20 cellular contexts compared by ENCODE assay signal in the genomic region with DNA sequence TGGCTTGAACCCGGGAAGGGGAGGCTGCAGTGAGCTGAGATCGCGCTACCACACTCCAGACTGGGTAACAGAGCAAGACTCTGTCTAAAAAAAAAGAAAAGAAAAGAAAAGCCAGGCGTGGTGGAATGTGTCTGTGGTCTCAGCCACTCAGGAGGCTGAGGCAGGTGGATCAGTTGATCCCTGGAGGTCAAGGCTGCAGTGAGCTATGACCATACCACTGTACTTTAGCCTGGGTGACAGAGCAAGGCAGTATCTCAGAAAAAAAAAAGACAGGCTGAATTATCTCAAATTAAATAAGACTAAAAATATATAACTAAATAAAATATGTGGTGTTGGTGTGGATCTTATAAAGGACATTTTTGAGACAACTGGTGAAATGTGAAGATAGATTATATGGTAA.
"Had no signal": no experiment of that assay in that cellular context is flagged by ENCODE, and none has a peak within 500 bp of the region (broad histone marks: within the 10 kb centered on the region; RNA-seq: fewer than 3 reads in every experiment).

No MANE protein-coding gene starts in this region.

- H3K4me3 Mint-ChIP-seq: activated CD4-positive, alpha-beta T cell treated with anti-CD3 and anti-CD28 coated beads, Interleukin-2, amount 10 ng/mL, durations not matched to agents 24 days and 14 days; activated CD8-positive, alpha-beta T cell treated with anti-CD3 and anti-CD28 coated beads, Interleukin-2, amount 10 ng/mL, durations not matched to agents 7 days and 5 days; naive thymus-derived CD8-positive, alpha-beta T cell had no signal

- H3K9me3 ChIP-seq: heart left ventricle, transverse colon, uterus had no signal

- H3K27ac ChIP-seq: brain microvascular endothelial cell, heart left ventricle, parathyroid adenoma, transverse colon had no signal

- H3K4me1 ChIP-seq: parathyroid adenoma, transverse colon had no signal

- DNase-seq: activated CD4-positive, alpha-beta T cell treated with anti-CD3 and anti-CD28 coated beads, Interleukin-2, amount 10 ng/mL, durations not matched to agents 24 days and 14 days; activated CD8-positive, alpha-beta T cell treated with anti-CD3 and anti-CD28 coated beads, Interleukin-2, amount 10 ng/mL, durations not matched to agents 7 days and 5 days; activated gamma-delta T cell treated with Interleukin-2 at 50 U/mL for 16 hours; aorta; brain microvascular endothelial cell; cerebellar nuclear complex; cortex of kidney; heart left ventricle; left ventricle myocardium superior; mesendoderm; naive thymus-derived CD8-positive, alpha-beta T cell; retina; stimulated activated naive CD4-positive, alpha-beta T cell; substantia nigra; T-helper 1 cell; T1000; transverse colon; uterus had no signal

- H3K27me3 ChIP-seq: brain microvascular endothelial cell, heart left ventricle, transverse colon, uterus had no signal

- H3K9me3 Mint-ChIP-seq: activated CD4-positive, alpha-beta T cell treated with anti-CD3 and anti-CD28 coated beads, Interleukin-2, amount 10 ng/mL, durations not matched to agents 24 days and 14 days; naive thymus-derived CD8-positive, alpha-beta T cell had no signal

- H3K36me3 ChIP-seq: uterus had no signal

- ATAC-seq: activated CD8-positive, alpha-beta T cell treated with anti-CD3 and anti-CD28 coated beads, Interleukin-2, amount 10 ng/mL, durations not matched to agents 7 days and 5 days; heart left ventricle; left ventricle myocardium superior; naive thymus-derived CD8-positive, alpha-beta T cell; SK-N-SH treated with all-trans-retinoic acid at 6 μM for 48 hours had no signal

- H3K27ac Mint-ChIP-seq: activated CD4-positive, alpha-beta T cell treated with anti-CD3 and anti-CD28 coated beads, Interleukin-2, amount 10 ng/mL, durations not matched to agents 24 days and 14 days; activated CD8-positive, alpha-beta T cell treated with anti-CD3 and anti-CD28 coated beads, Interleukin-2, amount 10 ng/mL, durations not matched to agents 7 days and 5 days had no signal

- H3K27me3 Mint-ChIP-seq: activated CD4-positive, alpha-beta T cell treated with anti-CD3 and anti-CD28 coated beads, Interleukin-2, amount 10 ng/mL, durations not matched to agents 24 days and 14 days; naive thymus-derived CD8-positive, alpha-beta T cell had no signal

- H3K4me3 ChIP-seq: heart left ventricle, transverse colon, uterus had no signal
